ENCODE assay signal across 13 cellular contexts in genomic region chr16:58535100-58535499, GRCh38.
"Had no signal": no experiment of that assay in that cellular context is flagged by ENCODE, and none has a peak within 500 bp of the region (broad histone marks: within the 10 kb centered on the region; RNA-seq: fewer than 3 reads in every experiment).

No MANE protein-coding gene starts in this region.

- H3K4me1 ChIP-seq: upper lobe of right lung had no signal

- DNase-seq: activated CD4-positive, alpha-beta T cell treated with anti-CD3 and anti-CD28 coated beads, Interleukin-2, amount 50 U/mL, for 48 hours; activated CD8-positive, alpha-beta memory T cell treated with anti-CD3 and anti-CD28 coated beads, Interleukin-2, amount 10 ng/mL, durations not matched to agents 7 days and 5 days; activated naive CD4-positive, alpha-beta T cell treated with anti-CD3 and anti-CD28 coated beads, Interleukin-2, amount 50 U/mL, for 16 hours; activated T-cell treated with anti-CD3 and anti-CD28 coated beads, Interleukin-2, amount 50 U/mL, for 1 hour; foreskin fibroblast; hippocampal formation; mammary epithelial cell; stimulated activated CD4-positive, alpha-beta T cell treated with anti-CD3 and anti-CD28 coated beads, Interleukin-4, amount 100 ng/mL, for 1 hour; SW 1271; upper lobe of right lung; WERI-Rb-1 had no signal

- ATAC-seq: activated CD8-positive, alpha-beta memory T cell treated with anti-CD3 and anti-CD28 coated beads, Interleukin-2, amount 10 ng/mL, durations not matched to agents 7 days and 5 days; sciatic nerve; upper lobe of right lung had no signal

- H3K4me2 ChIP-seq: smooth muscle cell had no signal

- H3K27ac Mint-ChIP-seq: activated CD8-positive, alpha-beta memory T cell treated with anti-CD3 and anti-CD28 coated beads, Interleukin-2, amount 10 ng/mL, durations not matched to agents 7 days and 5 days had no signal

- H3K9me3 ChIP-seq: upper lobe of right lung had no signal

- H3K27me3 ChIP-seq: upper lobe of right lung had no signal

- H3K27me3 Mint-ChIP-seq: activated CD8-positive, alpha-beta memory T cell treated with anti-CD3 and anti-CD28 coated beads, Interleukin-2, amount 10 ng/mL, durations not matched to agents 7 days and 5 days had no signal

- H3K4me3 ChIP-seq: smooth muscle cell, upper lobe of right lung had no signal

- H3K4me3 Mint-ChIP-seq: activated CD8-positive, alpha-beta memory T cell treated with anti-CD3 and anti-CD28 coated beads, Interleukin-2, amount 10 ng/mL, durations not matched to agents 7 days and 5 days had no signal

- H3K27ac ChIP-seq: upper lobe of right lung, WERI-Rb-1 had no signal
